Comparison of ENCODE assay signal across 26 cellular contexts in genomic region chr15:101610628-101611000, GRCh38. TPM values are rescaled to one million over a fixed set of nuclear protein-coding genes. Genes with fewer than 3 reads are reported as not detected.
DNase-seq lines count a peak whose midpoint lies in the region; ATAC-seq, FAIRE-seq and TF ChIP-seq lines count a peak whose summit lies in the region.
"Had no signal": no experiment of that assay in that cellular context is flagged by ENCODE, and none has a peak within 500 bp of the region (broad histone marks: within the 10 kb centered on the region; RNA-seq: fewer than 3 reads in every experiment).

No MANE protein-coding gene starts in this region.

- H3K79me2 ChIP-seq in K562 (ENCODE audit: control insufficient read depth, insufficient read depth, low read length) (no peaks in the 10 kb centered on the region), osteoblast (ENCODE audit: insufficient read depth, low read length) (no peaks in the 10 kb centered on the region)

- H3K9me1 ChIP-seq in K562 (ENCODE audit: control insufficient read depth, insufficient read depth, low read length) = no peaks in the 10 kb centered on the region

- H2AFZ ChIP-seq in K562 (ENCODE audit: low read depth, low read length) (no peak overlapping the region), mesenchymal stem cell (ENCODE audit: low read depth, low read length) (no peak overlapping the region), osteoblast (ENCODE audit: low read length) (no peak overlapping the region)
- H2AFZ ChIP-seq: GM23338 had no signal

- no peak overlapping the region for H3K18ac ChIP-seq in mesenchymal stem cell (ENCODE audit: low read depth in 1 of 2, low read length in 2 of 2)

- no peak overlapping the region for H3K9ac ChIP-seq in K562 (ENCODE audit: insufficient read depth in 1 of 2, low read depth in 2 of 2, low read length in 2 of 2)
- no peak overlapping the region for H3K9ac ChIP-seq in mesenchymal stem cell (ENCODE audit: low read length)
- H3K9ac ChIP-seq: BLaER1 treated with 17β-estradiol and CSF1 and Interleukin-3, amounts not matched to agents 10 nM and 100 nM had no signal

- no peak overlapping the region for H3K4me3 Mint-ChIP-seq in neural crest cell
- H3K4me3 Mint-ChIP-seq: CD14-positive monocyte; CD4-positive, alpha-beta T cell; CD8-positive, alpha-beta memory T cell; GM23338; H9 had no signal

- TF ChIP-seq CTCF in K562 (IDR thresholded peaks at IDR 0.05 in 2 of 3, conservative IDR thresholded peaks at IDR 0.05 in 1 of 3; ENCODE audit: insufficient read depth in 2 of 3, low read depth in 1 of 3, low read length in 3 of 3) (no peak), neural crest cell (conservative IDR thresholded peaks at IDR 0.05) (no peak), osteoblast (IDR thresholded peaks at IDR 0.05; ENCODE audit: extremely low read depth, low read depth, low read length) (no peak)

- no peak overlapping the region for H3K23ac ChIP-seq in mesenchymal stem cell (ENCODE audit: low read length in 2 of 2)

- DNase-seq in K562 (ENCODE audit: extremely low read depth in 1 of 4, low spot score in 3 of 4) (no peak), mesenchymal stem cell (no peak), neural crest cell (ENCODE audit: low read depth, low spot score) (no peak), osteoblast (ENCODE audit: insufficient read length, low spot score, missing footprints) (peak; percentile 61), medulla oblongata (ENCODE audit: extremely low spot score) (no peak), NAMALWA (ENCODE audit: low spot score) (no peak), retina (no peak), NCI-H1436 treated with DMSO at 0.1 percent for 48 hours (lab: John Stamatoyannopoulos, UW) (no peak)
- DNase-seq: 8988T; ACHN; AML-193; BE2C; CD4-positive, alpha-beta T cell; CD8-positive, alpha-beta memory T cell; DMS53; DMS79 treated with DMSO at 0.1 percent for 48 hours; GF-D8; H9 had no signal

- H3K4me1 ChIP-seq in K562 (replicated peaks in 1 of 2; ENCODE audit: control insufficient read depth in 2 of 2, insufficient read depth in 2 of 2, low read length in 2 of 2) (peaks cover 9 to 12% of the 10 kb centered on the region in 2 experiments; a peak in 4 of 5 replicates), mesenchymal stem cell (ENCODE audit: control insufficient read depth, insufficient read depth, low read depth, low read length) (peaks cover 3% of the 10 kb centered on the region), osteoblast (ENCODE audit: insufficient read depth, low read length) (no peaks in the 10 kb centered on the region)

- peaks cover 36% of the 10 kb centered on the region for H3K4me1 Mint-ChIP-seq in neural crest cell
- H3K4me1 Mint-ChIP-seq: CD14-positive monocyte; CD8-positive, alpha-beta memory T cell had no signal

- H4K8ac ChIP-seq in mesenchymal stem cell (ENCODE audit: low read length) = no peak overlapping the region

- no peaks in the 10 kb centered on the region for H4K20me1 ChIP-seq in K562 (replicated peaks; ENCODE audit: control insufficient read depth, insufficient read depth, low read length)
- H4K20me1 ChIP-seq in osteoblast (ENCODE audit: insufficient read depth, low read length) = no peaks in the 10 kb centered on the region

- POLR2A ChIA-PET in K562 (lab: Yijun Ruan, JAX) = no interaction called here

- H3K36me3 ChIP-seq in K562 (ENCODE audit: control insufficient read depth, insufficient read depth, low read length) = no peaks in the 10 kb centered on the region
- H3K36me3 ChIP-seq in mesenchymal stem cell (ENCODE audit: control insufficient read depth in 1 of 2, insufficient read depth in 2 of 2, low read depth in 1 of 2, low read length in 2 of 2) = no peaks in the 10 kb centered on the region
- H3K36me3 ChIP-seq in osteoblast (ENCODE audit: insufficient read depth, low read length) = no peaks in the 10 kb centered on the region
- H3K36me3 ChIP-seq: BE2C; BLaER1 treated with 17β-estradiol and CSF1 and Interleukin-3, amounts not matched to agents 10 nM and 100 nM had no signal

- no peaks in the 10 kb centered on the region for H3K27me3 Mint-ChIP-seq in neural crest cell (ENCODE audit: low read depth)
- H3K27me3 Mint-ChIP-seq: CD4-positive, alpha-beta T cell had no signal

- FAIRE-seq in K562 (lab: Jason Lieb, UNC) = no peak
- FAIRE-seq: A549, D721Med, GM12891, GM18507 had no signal

- H3K27ac ChIP-seq in K562 (ENCODE audit: extremely low read depth, low read depth, low read length) = no peak overlapping the region
- H3K27ac ChIP-seq in mesenchymal stem cell (ENCODE audit: low read length, poor library complexity, severe bottlenecking) = no peak overlapping the region
- no peak overlapping the region for H3K27ac ChIP-seq in osteoblast (ENCODE audit: low read depth, low read length)
- H3K27ac ChIP-seq: A549; BLaER1 treated with 17β-estradiol and CSF1 and Interleukin-3, amounts not matched to agents 10 nM and 100 nM had no signal

- H2BK5ac ChIP-seq in mesenchymal stem cell (ENCODE audit: low read depth, low read length, poor library complexity, severe bottlenecking) = no peak overlapping the region

- H3K4me2 ChIP-seq in K562 (ENCODE audit: insufficient read depth, low read length) (no peak overlapping the region), mesenchymal stem cell (ENCODE audit: low read length, poor library complexity, severe bottlenecking) (no peak overlapping the region), osteoblast (ENCODE audit: insufficient read depth, low read length) (no peak overlapping the region)
- H3K4me2 ChIP-seq: A549; BLaER1 treated with 17β-estradiol and CSF1 and Interleukin-3, amounts not matched to agents 10 nM and 100 nM; GM23338 had no signal

- no peak for ATAC-seq in K562
- ATAC-seq: A549, GM23338, HCT116 had no signal

- in situ Hi-C loops in K562 (cut with MboI) = no loop called here

- no peak overlapping the region for H3K4ac ChIP-seq in mesenchymal stem cell (ENCODE audit: low read depth in 1 of 2, low read length in 2 of 2)

- H3K27me3 ChIP-seq in K562 (ENCODE audit: control insufficient read depth in 2 of 2, insufficient read depth in 2 of 2, low read length in 2 of 2) (peaks cover 41 to 83% of the 10 kb centered on the region in 2 experiments), mesenchymal stem cell (ENCODE audit: control insufficient read depth in 1 of 2, insufficient read depth in 1 of 2, low read length in 2 of 2) (peaks cover 26 to 28% of the 10 kb centered on the region in 2 experiments), osteoblast (ENCODE audit: insufficient read depth, low read length) (no peaks in the 10 kb centered on the region)
- H3K27me3 ChIP-seq: BE2C had no signal

- H2BK15ac ChIP-seq in mesenchymal stem cell (ENCODE audit: low read depth, poor library complexity, severe bottlenecking) = no peak overlapping the region

- intact Hi-C loops in K562 (cut with micrococcal nuclease) = no loop called here

- no peak for TF ChIP-seq RAD21 in K562 (CRISPR knock-in tag; conservative IDR thresholded peaks at IDR 0.05 in 1 of 2, IDR thresholded peaks at IDR 0.05 in 1 of 2)

- H3K79me1 ChIP-seq in mesenchymal stem cell (replicated peaks; ENCODE audit: low read length, poor library complexity, severe bottlenecking) = no peaks in the 10 kb centered on the region

- H3K9me3 Mint-ChIP-seq in neural crest cell = no peaks in the 10 kb centered on the region
- H3K9me3 Mint-ChIP-seq: CD4-positive, alpha-beta T cell; CD8-positive, alpha-beta memory T cell; GM23338; H9 had no signal

- H3K9me3 ChIP-seq in K562 (replicated peaks; ENCODE audit: control insufficient read depth, insufficient read depth, low read depth, low read length) (no peaks in the 10 kb centered on the region), mesenchymal stem cell (ENCODE audit: control insufficient read depth, low read length) (no peaks in the 10 kb centered on the region), osteoblast (ENCODE audit: low read depth, low read length) (no peaks in the 10 kb centered on the region)
- H3K9me3 ChIP-seq: A549; BE2C; BLaER1 treated with 17β-estradiol and CSF1 and Interleukin-3, amounts not matched to agents 10 nM and 100 nM had no signal

- no peak for TF ChIP-seq POLR2A in K562 (conservative IDR thresholded peaks at IDR 0.05)

- no peak overlapping the region for H2BK120ac ChIP-seq in mesenchymal stem cell (ENCODE audit: low read depth, low read length)

- H3K27ac Mint-ChIP-seq in neural crest cell (ENCODE audit: unreplicated experiment) = peak overlapping the region; percentile 43
- H3K27ac Mint-ChIP-seq: CD4-positive, alpha-beta T cell; CD8-positive, alpha-beta memory T cell; GM23338; H9 had no signal

- no peak overlapping the region for H3K4me3 ChIP-seq in K562
- no peak overlapping the region for H3K4me3 ChIP-seq in mesenchymal stem cell (ENCODE audit: insufficient read depth in 1 of 2, low read depth in 1 of 2, low read length in 2 of 2)
- H3K4me3 ChIP-seq in osteoblast (ENCODE audit: insufficient read depth, low read length) = no peak overlapping the region
- H3K4me3 ChIP-seq: A549; BLaER1 treated with 17β-estradiol and CSF1 and Interleukin-3, amounts not matched to agents 10 nM and 100 nM; GM23338 had no signal

- no peak overlapping the region for H2BK12ac ChIP-seq in mesenchymal stem cell (ENCODE audit: low read length in 2 of 2)

- peak overlapping the region in 1 of 2 experiments; percentile 51 for H3K14ac ChIP-seq in mesenchymal stem cell (ENCODE audit: low read length in 2 of 2)

- peak overlapping the region; percentile 34 for H4K91ac ChIP-seq in mesenchymal stem cell (ENCODE audit: low read length)

- 4% methylated on average over 8 of the region's 8 CpGs for WGBS in K562 (ENCODE audit: insufficient coverage, low coverage, missing lambda C conversion rate)
- 86% methylated on average over 8 of the region's 8 CpGs for WGBS in mesenchymal stem cell

- BruUV-seq in K562 (replicated peaks; lab: Mats Ljungman, UMichigan) = no TSS peak

- CTCF ChIA-PET in K562 (lab: Yijun Ruan, JAX; ENCODE audit: low intra/inter-chr PET ratio) = no interaction called here

- TF ChIP-seq EP300 in K562 (IDR thresholded peaks at IDR 0.05; ENCODE audit: low read length) = no peak

- no peaks in the 10 kb centered on the region for H3K36me3 Mint-ChIP-seq in neural crest cell (ENCODE audit: low read depth)
- H3K36me3 Mint-ChIP-seq: CD14-positive monocyte; CD8-positive, alpha-beta memory T cell had no signal

- H2AK5ac ChIP-seq in mesenchymal stem cell (ENCODE audit: low read length, severe bottlenecking) = no peak overlapping the region

RNA-seq across cellular contexts. Expression of gene TM2D3, which starts 41.6 kb away (rescaled TPM):
- total RNA-seq in K562 (2011; cell fraction: chromatin; rRNA removed; ENCODE audit: low replicate concordance) = 75.4 and 111 TPM in 2 replicates
- 93.2 and 100 TPM in 2 replicates for total RNA-seq in K562 (2011; cell fraction: nucleolus; rRNA removed)
- 121 and 152 TPM in 2 replicates for total RNA-seq in K562 (2011; cell fraction: nucleoplasm; rRNA removed)
- total RNA-seq in K562 (2014; rRNA removed) = 16.5 and 23.5 TPM in 2 replicates
- 31.3 and 32.4 TPM in 2 replicates for total RNA-seq in K562 (2014; rRNA removed; fragmentation: Illumina TruSeq; extraction: Trizol)
- total RNA-seq in K562 (2015; rRNA removed; fragmentation: Illumina TruSeq; extraction: Trizol) = 34.1 and 34.9 TPM in 2 replicates
- 27.4 and 28.9 TPM in 2 replicates for total RNA-seq in K562 (2021)
- polyA plus RNA-seq in K562 (2011; rRNA removed) = 59.5 and 61.0 TPM in 2 replicates
- polyA plus RNA-seq in K562 (2011; cell fraction: cytosol; rRNA removed) = 33.6 and 42.8 TPM in 2 replicates
- polyA plus RNA-seq in K562 (2011; cell fraction: nucleus; rRNA removed) = 58.3 and 77.8 TPM in 2 replicates
- 22.2 and 31.4 TPM in 2 replicates for polyA plus RNA-seq in K562 (2012)
- polyA plus RNA-seq in K562 (2014; fragmentation: Illumina TruSeq; extraction: Trizol) = 25.3 and 26.8 TPM in 2 replicates
- 10 to 100 TPM; 59.2 to 67.9 TPM for polyA plus RNA-seq in K562 (2014; fragmentation: Nextera tagmentation; extraction: Ambion mirVana)
- polyA plus RNA-seq in K562 (2014; rRNA removed) = 27.9 and 28.2 TPM in 2 replicates
- 50.4 and 52.1 TPM in 2 replicates for polyA minus RNA-seq in K562 (2011; rRNA and poly(A)+ RNA removed)
- 20.9 and 28.2 TPM in 2 replicates for polyA minus RNA-seq in K562 (2011; cell fraction: cytosol; rRNA and poly(A)+ RNA removed)
- 67.7 and 82.9 TPM in 2 replicates for polyA minus RNA-seq in K562 (2011; cell fraction: nucleus; rRNA and poly(A)+ RNA removed)
- 26.7 TPM for polyA plus RNA-seq in mesenchymal stem cell (2013, experiment 1 of 2)
- 29.0 TPM for polyA plus RNA-seq in mesenchymal stem cell (2013, experiment 2 of 2)
- 50.7 and 54.2 TPM in 2 replicates for total RNA-seq in neural crest cell
- total RNA-seq in osteoblast = 31.8 and 32.6 TPM in 2 replicates
